23 cellular contexts compared by ENCODE assay signal in the genomic region with DNA sequence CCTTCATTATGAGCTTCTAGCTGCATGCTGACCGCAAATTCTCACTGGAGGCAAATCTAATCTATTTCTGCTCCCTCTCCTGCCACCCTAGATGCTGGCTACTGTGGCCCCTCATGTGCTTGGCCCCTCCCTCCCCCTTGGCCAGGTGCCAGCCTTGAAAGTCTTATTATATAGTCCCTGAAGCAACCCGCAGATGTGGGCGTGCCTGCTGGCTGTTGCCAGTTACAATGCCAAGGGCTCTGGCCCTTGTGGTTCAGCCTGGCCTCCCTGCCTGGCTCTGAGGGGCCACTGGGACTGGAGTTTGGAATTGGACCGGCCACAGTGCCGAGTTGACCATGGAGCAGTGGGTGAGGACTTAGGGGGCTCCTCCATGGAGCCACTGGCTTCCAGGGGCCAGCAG.
"Had no signal": no experiment of that assay in that cellular context is flagged by ENCODE, and none has a peak within 500 bp of the region (broad histone marks: within the 10 kb centered on the region; RNA-seq: fewer than 3 reads in every experiment).

No MANE protein-coding gene starts in this region.

- H3K4me3 ChIP-seq: colonic mucosa, left lung, pancreas, suprapubic skin, thyroid gland, uterus had no signal

- H3K4me3 Mint-ChIP-seq: naive thymus-derived CD4-positive, alpha-beta T cell; neural crest cell; stimulated activated effector memory CD8-positive, alpha-beta T cell treated with anti-CD3 and anti-CD28 coated beads, Interleukin-12 subunit alpha, Interleukin-12 subunit beta, amount 100 ng/mL, for 72 hours; type B pancreatic cell had no signal

- H3K9me3 ChIP-seq: colonic mucosa, pancreas, thyroid gland had no signal

- H3K27ac Mint-ChIP-seq: naive thymus-derived CD4-positive, alpha-beta T cell; stimulated activated effector memory CD8-positive, alpha-beta T cell treated with anti-CD3 and anti-CD28 coated beads, Interleukin-12 subunit alpha, Interleukin-12 subunit beta, amount 100 ng/mL, for 72 hours; type B pancreatic cell had no signal

- DNase-seq: cerebellar nuclear complex; colonic mucosa; dermis blood vessel endothelial cell; erythroblast; foreskin keratinocyte; hippocampal formation; islet precursor cell; mesendoderm; naive thymus-derived CD4-positive, alpha-beta T cell; nucleus accumbens; small intestine; stimulated activated CD4-positive, alpha-beta T cell treated with anti-CD3 and anti-CD28 coated beads, Interleukin-4, amount 100 ng/mL, for 1 hour; stimulated activated CD8-positive, alpha-beta memory T cell treated with anti-CD3 and anti-CD28 coated beads, Interleukin-4, amount 100 ng/mL, for 48 hours; stimulated activated naive CD8-positive, alpha-beta T cell treated with anti-CD3 and anti-CD28 coated beads, Interleukin-15, Interleukin-2, amounts not matched to agents 100 U/mL and 50 U/mL, for 24 hours; thyroid gland; uterus had no signal

- ATAC-seq: foreskin keratinocyte; left lung; naive thymus-derived CD4-positive, alpha-beta T cell; pancreas; stimulated activated effector memory CD8-positive, alpha-beta T cell treated with anti-CD3 and anti-CD28 coated beads, Interleukin-12 subunit alpha, Interleukin-12 subunit beta, amount 100 ng/mL, for 72 hours; stimulated activated naive CD8-positive, alpha-beta T cell treated with anti-CD3 and anti-CD28 coated beads, Interleukin-15, Interleukin-2, amounts not matched to agents 100 U/mL and 50 U/mL, for 24 hours had no signal

- FAIRE-seq: endothelial cell of umbilical vein, pancreas, small intestine had no signal

- H3K27me3 Mint-ChIP-seq: type B pancreatic cell had no signal

- H3K4me1 ChIP-seq: colonic mucosa, foreskin keratinocyte, left lung, pancreas, suprapubic skin, thyroid gland, uterus had no signal

- H3K36me3 ChIP-seq: colonic mucosa, left lung, pancreas, suprapubic skin, thyroid gland, uterus had no signal

- H3K4me1 Mint-ChIP-seq: naive thymus-derived CD4-positive, alpha-beta T cell; neural crest cell; stimulated activated effector memory CD8-positive, alpha-beta T cell treated with anti-CD3 and anti-CD28 coated beads, Interleukin-12 subunit alpha, Interleukin-12 subunit beta, amount 100 ng/mL, for 72 hours had no signal

- H3K36me3 Mint-ChIP-seq: stimulated activated effector memory CD8-positive, alpha-beta T cell treated with anti-CD3 and anti-CD28 coated beads, Interleukin-12 subunit alpha, Interleukin-12 subunit beta, amount 100 ng/mL, for 72 hours; type B pancreatic cell had no signal

- H3K27ac ChIP-seq: colonic mucosa, foreskin keratinocyte, left lung, pancreas, suprapubic skin, thyroid gland, uterus had no signal

- H3K27me3 ChIP-seq: colonic mucosa, foreskin keratinocyte, pancreas, thyroid gland, uterus had no signal
